ENCODE assay signal across 14 cellular contexts in genomic region chr2:12727085-12727484, GRCh38. TPM values are rescaled to one million over a fixed set of nuclear protein-coding genes. Genes with fewer than 3 reads are reported as not detected.
DNase-seq lines count a peak whose midpoint lies in the region; ATAC-seq and TF ChIP-seq lines count a peak whose summit lies in the region.
"Had no signal": no experiment of that assay in that cellular context is flagged by ENCODE, and none has a peak within 500 bp of the region (broad histone marks: within the 10 kb centered on the region; RNA-seq: fewer than 3 reads in every experiment).

No MANE protein-coding gene starts in this region.

- H3K27ac Mint-ChIP-seq in activated B cell treated with CpG ODN at 0.5 μM for 24 hours (peak overlapping the region; percentile 88), Calu3 (ENCODE audit: unreplicated experiment) (no peak overlapping the region)

- H3K9me3 Mint-ChIP-seq in activated B cell treated with CpG ODN at 0.5 μM for 24 hours (no peaks in the 10 kb centered on the region), Calu3 (ENCODE audit: low read depth, unreplicated experiment) (no peaks in the 10 kb centered on the region)

- H3K36me3 Mint-ChIP-seq in activated B cell treated with CpG ODN at 0.5 μM for 24 hours (ENCODE audit: low read depth) (peaks cover 69% of the 10 kb centered on the region), Calu3 (ENCODE audit: insufficient read depth, unreplicated experiment) (no peaks in the 10 kb centered on the region)

- H3K36me3 ChIP-seq in heart left ventricle: peaks cover 0 to 94% (median 85%) of the 10 kb centered on the region in 9 donors

- H3K27ac ChIP-seq in right cardiac atrium (ENCODE audit: low read length): peak overlapping the region; percentile 23
- peak overlapping the region in 5 of 12 donors; percentile 78 to 96 (median 81) for H3K27ac ChIP-seq in heart left ventricle

- no peak for TF ChIP-seq POLR2A in heart left ventricle (IDR thresholded peaks at IDR 0.05)

- H3K4me1 ChIP-seq in right cardiac atrium (ENCODE audit: control insufficient read depth, insufficient read depth, low read length) (peaks cover 38% of the 10 kb centered on the region), heart left ventricle (peaks cover 17 to 100% (median 95%) of the 10 kb centered on the region in 12 donors)

- WGBS in right cardiac atrium: 79% methylated on average over 6 of the region's 6 CpGs
- 59 to 80% (median 69%) methylated on average over 6 of the region's 6 CpGs for WGBS in heart left ventricle, 4 donors

- TF ChIP-seq CTCF in heart left ventricle (IDR thresholded peaks at IDR 0.05) (no peak), activated B cell treated with CpG ODN at 0.5 μM for 24 hours (IDR thresholded peaks at IDR 0.05) (no peak), Calu3 (IDR thresholded peaks at IDR 0.05; ENCODE audit: unreplicated experiment) (no peak)

- H3K4me3 Mint-ChIP-seq in activated B cell treated with CpG ODN at 0.5 μM for 24 hours (no peak overlapping the region), Calu3 (ENCODE audit: low read depth, unreplicated experiment) (no peak overlapping the region)

- H3K4me1 Mint-ChIP-seq in activated B cell treated with CpG ODN at 0.5 μM for 24 hours (peaks cover 96% of the 10 kb centered on the region), Calu3 (ENCODE audit: low read depth, unreplicated experiment) (no peaks in the 10 kb centered on the region)

- POLR2A ChIA-PET in activated B cell treated with CpG ODN at 0.5 μM for 24 hours (lab: Charles Lee): interaction anchor here (0.6 kb wide), 1 partner anchor 294 kb away, joined by 3 read pairs; no protein-coding TSS in a partner anchor

- H3K27me3 ChIP-seq in right cardiac atrium (ENCODE audit: control insufficient read depth, insufficient read depth): no peaks in the 10 kb centered on the region
- no peaks in the 10 kb centered on the region for H3K27me3 ChIP-seq in heart left ventricle

- no peak overlapping the region for H3K4me3 ChIP-seq in right cardiac atrium (ENCODE audit: low read length)
- H3K4me3 ChIP-seq in heart left ventricle: no peak overlapping the region
- H3K4me3 ChIP-seq: GM12878 had no signal

- no peak for DNase-seq in right cardiac atrium
- no peak for DNase-seq in heart left ventricle
- DNase-seq in activated B cell treated with CpG ODN at 0.5 μM for 24 hours: no peak
- DNase-seq in myocyte (ENCODE audit: low read depth): peak; percentile 90
- DNase-seq in NCI-H146 (lab: John Stamatoyannopoulos, UW): no peak
- no peak for DNase-seq in Calu3
- DNase-seq in NCI-H1105 (lab: John Stamatoyannopoulos, UW): no peak
- DNase-seq in germinal center (ENCODE audit: low spot score): no peak
- DNase-seq: activated CD4-positive, alpha-beta T cell treated with anti-CD3 and anti-CD28 coated beads, Interleukin-2, amount 50 U/mL, for 4 hours; foreskin melanocyte; KBM-7; NCI-H1694; NCI-H526 had no signal

- ATAC-seq in right cardiac atrium: no peak
- ATAC-seq in heart left ventricle: no peak
- no peak for ATAC-seq in activated B cell treated with CpG ODN at 0.5 μM for 24 hours (ENCODE audit: low read depth)
- ATAC-seq: GM12878 had no signal

- no peaks in the 10 kb centered on the region for H3K27me3 Mint-ChIP-seq in activated B cell treated with CpG ODN at 0.5 μM for 24 hours
- no peaks in the 10 kb centered on the region for H3K27me3 Mint-ChIP-seq in Calu3 (ENCODE audit: unreplicated experiment)

- intact Hi-C loops in right cardiac atrium (cut with DNase I): loop anchor here in 2 of 4 donors (10.0 kb wide), 2 partner anchors 88 to 278 kb away; no protein-coding TSS in a partner anchor
- intact Hi-C loops in heart left ventricle (cut with DNase I): loop anchor here in 1 of 10 donors (10.0 kb wide), 1 partner anchor 88 kb away; no protein-coding TSS in a partner anchor
- intact Hi-C loops in activated B cell treated with CpG ODN at 0.5 μM for 24 hours (cut with micrococcal nuclease): no loop called here
- intact Hi-C loops in Calu3 (cut with micrococcal nuclease; ENCODE audit: unreplicated experiment): no loop called here

- H3K9me3 ChIP-seq in right cardiac atrium (ENCODE audit: control insufficient read depth, low read length): no peaks in the 10 kb centered on the region
- no peaks in the 10 kb centered on the region for H3K9me3 ChIP-seq in heart left ventricle

- no TSS peak for BruUV-seq in Calu3 (replicated peaks; lab: Mats Ljungman, UMichigan)

- CTCF ChIA-PET in activated B cell treated with CpG ODN at 0.5 μM for 24 hours (lab: Charles Lee) (interaction anchor here (0.9 to 3.7 kb wide), 3 partner anchors 11 to 204 kb away, joined by 3 to 23 read pairs (median 3); partner anchors contain the start of gene TRIB2), Calu3 (lab: Charles Lee) (interaction anchor here (0.9 kb wide), 1 partner anchor 11 kb away, joined by 3 read pairs; the partner anchor contains the start of gene TRIB2)

RNA-seq across cellular contexts. Expression of gene TRIB2, which starts 10.3 kb away (rescaled TPM):
- total RNA-seq in right cardiac atrium: 10 to 100 TPM; 24.7 to 32.2 (median 28.2) TPM
- polyA plus RNA-seq in right cardiac atrium: 25.3 TPM
- 100 to 1,000 TPM in 1 of 9 donors, 10 to 100 TPM in 8; 34.3 to 140 (median 41.4) TPM for total RNA-seq in heart left ventricle
- polyA plus RNA-seq in heart left ventricle: 10 to 100 TPM; 31.2 to 45.3 TPM
- 17.7 and 19.3 TPM in 2 replicates for total RNA-seq in activated B cell treated with CpG ODN at 0.5 μM for 24 hours
- total RNA-seq in myocyte: 11.3 and 12.3 TPM in 2 replicates
- polyA plus RNA-seq in myocyte (2012): 15.2 TPM
- 6.2 and 6.4 TPM in 2 replicates for total RNA-seq in Calu3 (2022)
